In the genomic region with DNA sequence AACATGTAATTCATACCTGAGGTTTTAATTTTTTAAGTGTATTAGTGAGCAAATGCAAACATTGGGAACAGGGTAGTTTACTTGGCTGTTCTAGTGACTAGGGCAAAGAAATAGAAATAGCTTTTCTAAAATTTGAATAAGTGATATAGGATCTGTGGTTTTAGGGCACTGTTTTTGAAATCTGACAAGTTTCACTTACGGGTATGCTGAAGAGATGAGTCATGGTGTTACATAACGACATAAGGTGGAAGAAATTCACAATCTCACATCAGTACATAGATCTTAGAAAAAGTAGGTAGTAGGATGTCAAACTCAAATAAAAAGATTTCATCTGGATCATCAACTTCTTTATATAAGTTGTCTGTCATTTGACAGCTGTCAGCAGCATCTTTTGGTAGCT, we compare ENCODE assay signal across 1 cellular context.
TF ChIP-seq lines count a peak whose summit lies in the region.

No MANE protein-coding gene starts in this region.

TF ChIP-seq in IMR-90, 13 proteins besides CTCF, POLR2A, EP300 and RAD21:
- TF ChIP-seq, protein P1, sequence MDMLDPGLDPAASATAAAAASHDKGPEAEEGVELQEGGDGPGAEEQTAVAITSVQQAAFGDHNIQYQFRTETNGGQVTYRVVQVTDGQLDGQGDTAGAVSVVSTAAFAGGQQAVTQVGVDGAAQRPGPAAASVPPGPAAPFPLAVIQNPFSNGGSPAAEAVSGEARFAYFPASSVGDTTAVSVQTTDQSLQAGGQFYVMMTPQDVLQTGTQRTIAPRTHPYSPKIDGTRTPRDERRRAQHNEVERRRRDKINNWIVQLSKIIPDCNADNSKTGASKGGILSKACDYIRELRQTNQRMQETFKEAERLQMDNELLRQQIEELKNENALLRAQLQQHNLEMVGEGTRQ (IDR thresholded peaks at IDR 0.05; ENCODE audit: low read depth, low read length) = no peak
- no peak for TF ChIP-seq SMC3 (IDR thresholded peaks at IDR 0.05; ENCODE audit: low read depth, low read length)
- no peak for TF ChIP-seq MXI1 (IDR thresholded peaks at IDR 0.05; ENCODE audit: borderline replicate concordance, low read depth, low read length)
- no peak for TF ChIP-seq RFX5 (IDR thresholded peaks at IDR 0.05; ENCODE audit: low read depth, low read length)
- no peak for TF ChIP-seq MAFK (IDR thresholded peaks at IDR 0.05; ENCODE audit: low read depth, low read length)
- TF ChIP-seq NFE2L2 (IDR thresholded peaks at IDR 0.05; ENCODE audit: low read depth, low read length) = no peak
- TF ChIP-seq BHLHE40 (IDR thresholded peaks at IDR 0.05; ENCODE audit: low read depth, low read length) = no peak
- no peak for TF ChIP-seq RCOR1 (IDR thresholded peaks at IDR 0.05; ENCODE audit: insufficient replicate concordance, low read length)
- no peak for TF ChIP-seq CHD1 (IDR thresholded peaks at IDR 0.05; ENCODE audit: low read depth, low read length)
- TF ChIP-seq, protein P2, sequence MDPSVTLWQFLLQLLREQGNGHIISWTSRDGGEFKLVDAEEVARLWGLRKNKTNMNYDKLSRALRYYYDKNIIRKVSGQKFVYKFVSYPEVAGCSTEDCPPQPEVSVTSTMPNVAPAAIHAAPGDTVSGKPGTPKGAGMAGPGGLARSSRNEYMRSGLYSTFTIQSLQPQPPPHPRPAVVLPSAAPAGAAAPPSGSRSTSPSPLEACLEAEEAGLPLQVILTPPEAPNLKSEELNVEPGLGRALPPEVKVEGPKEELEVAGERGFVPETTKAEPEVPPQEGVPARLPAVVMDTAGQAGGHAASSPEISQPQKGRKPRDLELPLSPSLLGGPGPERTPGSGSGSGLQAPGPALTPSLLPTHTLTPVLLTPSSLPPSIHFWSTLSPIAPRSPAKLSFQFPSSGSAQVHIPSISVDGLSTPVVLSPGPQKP (IDR thresholded peaks at IDR 0.05; ENCODE audit: borderline replicate concordance, low read depth, low read length) = no peak
- TF ChIP-seq CEBPB (IDR thresholded peaks at IDR 0.05; ENCODE audit: low read depth, low read length) = no peak
- no peak for TF ChIP-seq MAZ (IDR thresholded peaks at IDR 0.05; ENCODE audit: borderline replicate concordance, low read depth, low read length)
